Comparison of ENCODE assay signal across 23 cellular contexts in genomic region chr4:96227515-96227914, GRCh38.
DNase-seq lines count a peak whose midpoint lies in the region; ATAC-seq and TF ChIP-seq lines count a peak whose summit lies in the region.
"Had no signal": no experiment of that assay in that cellular context is flagged by ENCODE, and none has a peak within 500 bp of the region (broad histone marks: within the 10 kb centered on the region; RNA-seq: fewer than 3 reads in every experiment).

No MANE protein-coding gene starts in this region.

- H2BK5ac ChIP-seq in trophoblast cell (ENCODE audit: low read depth, low read length, poor library complexity): no peak overlapping the region

- H3K36me3 Mint-ChIP-seq in WTC11: peaks cover 18% of the 10 kb centered on the region
- H3K36me3 Mint-ChIP-seq: CD14-positive monocyte; CD8-positive, alpha-beta memory T cell had no signal

- no peak overlapping the region for H3K23ac ChIP-seq in trophoblast cell (ENCODE audit: low read length)

- H3K9ac ChIP-seq in trophoblast cell (ENCODE audit: low read length): no peak overlapping the region
- H3K9ac ChIP-seq: BLaER1 treated with 17β-estradiol and CSF1 and Interleukin-3, amounts not matched to agents 10 nM and 100 nM had no signal

- peak overlapping the region; percentile 31 for H2BK12ac ChIP-seq in trophoblast cell (ENCODE audit: low read length)

- no peak overlapping the region for H3K18ac ChIP-seq in trophoblast cell (ENCODE audit: low read length)

- H3K4me3 ChIP-seq in H7 (ENCODE audit: insufficient read depth, low read depth, low read length): no peak overlapping the region
- H3K4me3 ChIP-seq in trophoblast cell (ENCODE audit: low read depth, low read length): no peak overlapping the region
- H3K4me3 ChIP-seq in right cardiac atrium (ENCODE audit: low read length): no peak overlapping the region
- H3K4me3 ChIP-seq: A549; BLaER1 treated with 17β-estradiol and CSF1 and Interleukin-3, amounts not matched to agents 10 nM and 100 nM; GM12878; HAP-1 had no signal

- H3K27ac ChIP-seq in trophoblast cell (ENCODE audit: low read depth, low read length) (no peak overlapping the region), right cardiac atrium (ENCODE audit: low read length) (no peak overlapping the region)
- H3K27ac ChIP-seq: A549; BLaER1 treated with 17β-estradiol and CSF1 and Interleukin-3, amounts not matched to agents 10 nM and 100 nM had no signal

- H3K79me1 ChIP-seq in trophoblast cell (ENCODE audit: low read length): no peaks in the 10 kb centered on the region

- 0 out of 2 replicates have a peak overlapping the region, but pooled peaks have one; percentile 18 for H3K27ac Mint-ChIP-seq in WTC11
- H3K27ac Mint-ChIP-seq: CD14-positive monocyte; CD4-positive, alpha-beta T cell; CD8-positive, alpha-beta memory T cell had no signal

- ATAC-seq in WTC11: peak; percentile 81
- ATAC-seq in GM21786 (IDR thresholded peaks at IDR 0.05; ENCODE audit: unreplicated experiment): no peak
- ATAC-seq in right cardiac atrium: no peak
- ATAC-seq: A549, GM12878 had no signal

- DNase-seq in H7: peak; percentile 16
- no peak for DNase-seq in WTC11 (ENCODE audit: low spot score)
- DNase-seq in iPS DF 19.7 (ENCODE audit: low read depth, low spot score): peak; percentile 20
- DNase-seq in trophoblast cell: no peak
- DNase-seq in NCI-H526 treated with DMSO at 0.1 percent for 48 hours (lab: John Stamatoyannopoulos, UW): no peak
- no peak for DNase-seq in right cardiac atrium
- DNase-seq: 8988T; ACHN; AML-193; BE2C; CD4-positive, alpha-beta T cell; CD8-positive, alpha-beta memory T cell; DMS 273 treated with DMSO at 0.1 percent for 48 hours; DMS79; EL; GDM1; GOT3 had no signal

- H3K4me2 ChIP-seq in trophoblast cell (ENCODE audit: low read length): no peak overlapping the region
- H3K4me2 ChIP-seq: A549; BLaER1 treated with 17β-estradiol and CSF1 and Interleukin-3, amounts not matched to agents 10 nM and 100 nM had no signal

- no peak overlapping the region for H4K8ac ChIP-seq in trophoblast cell (ENCODE audit: low read depth, low read length)

- no peak overlapping the region for H3K14ac ChIP-seq in trophoblast cell (ENCODE audit: low read length)

- H3K4me1 ChIP-seq in trophoblast cell (ENCODE audit: control insufficient read depth in 1 of 2, insufficient read depth in 2 of 2, low read length in 2 of 2) (no peaks in the 10 kb centered on the region), right cardiac atrium (ENCODE audit: control insufficient read depth, insufficient read depth, low read length) (no peaks in the 10 kb centered on the region)
- H3K4me1 ChIP-seq: A549; BE2C; BLaER1 treated with 17β-estradiol and CSF1 and Interleukin-3, amounts not matched to agents 10 nM and 100 nM; HAP-1 had no signal

- H3K79me2 ChIP-seq in trophoblast cell (ENCODE audit: control insufficient read depth, insufficient read depth, low read length, poor library complexity): no peaks in the 10 kb centered on the region

- peaks cover 19% of the 10 kb centered on the region for H3K4me1 Mint-ChIP-seq in WTC11
- H3K4me1 Mint-ChIP-seq: CD14-positive monocyte; CD8-positive, alpha-beta memory T cell had no signal

- POLR2A ChIA-PET in WTC11 (lab: Charles Lee): no interaction called here

- no peak overlapping the region for H4K12ac ChIP-seq in trophoblast cell (ENCODE audit: low read depth, low read length)

- H3K27me3 ChIP-seq in H7 (ENCODE audit: control insufficient read depth, insufficient read depth, low read length) (no peaks in the 10 kb centered on the region), trophoblast cell (ENCODE audit: insufficient read depth, low read length) (no peaks in the 10 kb centered on the region), right cardiac atrium (ENCODE audit: control insufficient read depth, insufficient read depth) (no peaks in the 10 kb centered on the region)
- H3K27me3 ChIP-seq: BE2C; BLaER1 treated with 17β-estradiol and CSF1 and Interleukin-3, amounts not matched to agents 10 nM and 100 nM had no signal

- H4K91ac ChIP-seq in trophoblast cell (ENCODE audit: low read depth, low read length): peak overlapping the region; percentile 47

- CTCF ChIA-PET in WTC11 (lab: Charles Lee): no interaction called here

- H2AK5ac ChIP-seq in trophoblast cell (ENCODE audit: low read length): no peak overlapping the region

- no peak for TF ChIP-seq CTCF in WTC11 (IDR thresholded peaks at IDR 0.05)

- H3K4ac ChIP-seq in trophoblast cell (ENCODE audit: low read depth, low read length): no peak overlapping the region

- no peak overlapping the region for H2BK120ac ChIP-seq in trophoblast cell (ENCODE audit: insufficient read depth, low read length, poor library complexity)

- no peak overlapping the region for H2AFZ ChIP-seq in trophoblast cell (ENCODE audit: insufficient read depth, low read length, poor library complexity)

- H3K9me3 ChIP-seq in trophoblast cell (ENCODE audit: insufficient read depth, low read depth, low read length) (no peaks in the 10 kb centered on the region), right cardiac atrium (ENCODE audit: control insufficient read depth, low read length) (no peaks in the 10 kb centered on the region)
- H3K9me3 ChIP-seq: A549; BE2C; BLaER1 treated with 17β-estradiol and CSF1 and Interleukin-3, amounts not matched to agents 10 nM and 100 nM; HAP-1 had no signal

- no CpG with 5 or more reads among the region's 5 CpGs for WGBS in trophoblast cell (ENCODE audit: extremely low coverage, insufficient coverage, insufficient read length)
- 88% methylated on average over 5 of the region's 5 CpGs for WGBS in right cardiac atrium

- no peak overlapping the region for H3K4me3 Mint-ChIP-seq in WTC11
- H3K4me3 Mint-ChIP-seq: CD14-positive monocyte; CD4-positive, alpha-beta T cell; CD8-positive, alpha-beta memory T cell had no signal

- H3K9me3 Mint-ChIP-seq in WTC11: peaks cover 29% of the 10 kb centered on the region

- intact Hi-C loops in right cardiac atrium (cut with DNase I): no loop called here

- H3K27me3 Mint-ChIP-seq in WTC11 (ENCODE audit: low read depth): no peaks in the 10 kb centered on the region
- H3K27me3 Mint-ChIP-seq: CD4-positive, alpha-beta T cell had no signal

- H3K36me3 ChIP-seq in H7 (replicated peaks; ENCODE audit: control insufficient read depth, insufficient read depth, low read length): no peaks in the 10 kb centered on the region
- no peaks in the 10 kb centered on the region for H3K36me3 ChIP-seq in trophoblast cell (ENCODE audit: control insufficient read depth in 1 of 2, insufficient read depth in 2 of 2, low read length in 2 of 2)
- H3K36me3 ChIP-seq: BE2C; BLaER1 treated with 17β-estradiol and CSF1 and Interleukin-3, amounts not matched to agents 10 nM and 100 nM; HAP-1 had no signal

TF ChIP-seq in WTC11, 78 proteins besides CTCF, POLR2A, EP300 and RAD21 (continues in another document):
- TF ChIP-seq RORB (CRISPR knock-in tag; IDR thresholded peaks at IDR 0.05) (no peak), STAT6 (CRISPR knock-in tag; conservative IDR thresholded peaks at IDR 0.05; ENCODE audit: low read depth) (no peak), ETV6 (CRISPR knock-in tag; IDR thresholded peaks at IDR 0.05) (no peak), TEAD1 (CRISPR knock-in tag; IDR thresholded peaks at IDR 0.05) (no peak), ZNF138 (CRISPR knock-in tag; conservative IDR thresholded peaks at IDR 0.05) (no peak), IRF2 (CRISPR knock-in tag; IDR thresholded peaks at IDR 0.05; ENCODE audit: borderline replicate concordance, low read depth) (no peak), ZNF219 (CRISPR knock-in tag; IDR thresholded peaks at IDR 0.05; ENCODE audit: borderline replicate concordance) (no peak)
- TF ChIP-seq, protein P1, sequence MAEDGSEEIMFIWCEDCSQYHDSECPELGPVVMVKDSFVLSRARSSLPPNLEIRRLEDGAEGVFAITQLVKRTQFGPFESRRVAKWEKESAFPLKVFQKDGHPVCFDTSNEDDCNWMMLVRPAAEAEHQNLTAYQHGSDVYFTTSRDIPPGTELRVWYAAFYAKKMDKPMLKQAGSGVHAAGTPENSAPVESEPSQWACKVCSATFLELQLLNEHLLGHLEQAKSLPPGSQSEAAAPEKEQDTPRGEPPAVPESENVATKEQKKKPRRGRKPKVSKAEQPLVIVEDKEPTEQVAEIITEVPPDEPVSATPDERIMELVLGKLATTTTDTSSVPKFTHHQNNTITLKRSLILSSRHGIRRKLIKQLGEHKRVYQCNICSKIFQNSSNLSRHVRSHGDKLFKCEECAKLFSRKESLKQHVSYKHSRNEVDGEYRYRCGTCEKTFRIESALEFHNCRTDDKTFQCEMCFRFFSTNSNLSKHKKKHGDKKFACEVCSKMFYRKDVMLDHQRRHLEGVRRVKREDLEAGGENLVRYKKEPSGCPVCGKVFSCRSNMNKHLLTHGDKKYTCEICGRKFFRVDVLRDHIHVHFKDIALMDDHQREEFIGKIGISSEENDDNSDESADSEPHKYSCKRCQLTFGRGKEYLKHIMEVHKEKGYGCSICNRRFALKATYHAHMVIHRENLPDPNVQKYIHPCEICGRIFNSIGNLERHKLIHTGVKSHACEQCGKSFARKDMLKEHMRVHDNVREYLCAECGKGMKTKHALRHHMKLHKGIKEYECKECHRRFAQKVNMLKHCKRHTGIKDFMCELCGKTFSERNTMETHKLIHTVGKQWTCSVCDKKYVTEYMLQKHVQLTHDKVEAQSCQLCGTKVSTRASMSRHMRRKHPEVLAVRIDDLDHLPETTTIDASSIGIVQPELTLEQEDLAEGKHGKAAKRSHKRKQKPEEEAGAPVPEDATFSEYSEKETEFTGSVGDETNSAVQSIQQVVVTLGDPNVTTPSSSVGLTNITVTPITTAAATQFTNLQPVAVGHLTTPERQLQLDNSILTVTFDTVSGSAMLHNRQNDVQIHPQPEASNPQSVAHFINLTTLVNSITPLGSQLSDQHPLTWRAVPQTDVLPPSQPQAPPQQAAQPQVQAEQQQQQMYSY (CRISPR knock-in tag; IDR thresholded peaks at IDR 0.05): no peak

Comparison
In these comparisons a context has a peak if more than half of its experiments do, and no peak if none do; other contexts are left out.
1. DNase-seq: peak in H7 (single experiment) and iPS DF 19.7 (single experiment); none in WTC11 (single experiment), trophoblast cell (0 of 2), NCI-H526 treated with DMSO at 0.1 percent for 48 hours (single experiment) and right cardiac atrium (0 of 3).